10 cellular contexts compared by ENCODE assay signal in the genomic region with DNA sequence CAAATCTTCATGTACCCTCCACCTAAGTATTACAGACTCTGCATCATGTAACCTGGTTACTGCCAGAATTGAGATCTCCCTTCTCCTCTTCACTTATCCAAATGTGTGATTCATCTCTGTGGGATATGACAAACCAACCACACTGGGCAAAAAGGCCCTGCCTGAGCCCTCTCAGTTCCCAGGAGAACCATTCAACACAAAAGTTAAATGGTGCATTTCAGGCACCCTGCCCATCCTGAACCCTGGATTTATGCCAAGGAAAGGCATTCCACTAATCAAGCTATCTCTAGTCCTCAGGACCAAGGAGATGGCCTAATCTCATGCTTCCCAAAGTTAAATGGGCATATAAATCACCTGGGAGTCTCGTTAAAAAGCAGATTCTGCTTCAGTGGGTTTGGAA.
DNase-seq lines count a peak whose midpoint lies in the region; ATAC-seq and TF ChIP-seq lines count a peak whose summit lies in the region.
"Had no signal": no experiment of that assay in that cellular context is flagged by ENCODE, and none has a peak within 500 bp of the region (broad histone marks: within the 10 kb centered on the region; RNA-seq: fewer than 3 reads in every experiment).

No MANE protein-coding gene starts in this region.

- intact Hi-C loops in CD4-positive, alpha-beta T cell (cut with DNase I, micrococcal nuclease) = no loop called here

- H3K36me3 ChIP-seq in RWPE2 (ENCODE audit: low read depth) = no peaks in the 10 kb centered on the region
- H3K36me3 ChIP-seq in gastroesophageal sphincter = no peaks in the 10 kb centered on the region

- peaks cover 10% of the 10 kb centered on the region for H3K36me3 Mint-ChIP-seq in CD4-positive, alpha-beta T cell (ENCODE audit: low read depth)

- CTCF ChIA-PET in CD4-positive, alpha-beta T cell (lab: Charles Lee) = no interaction called here

- ATAC-seq in RWPE2 (ENCODE audit: low read depth) (peak; percentile 78), gastroesophageal sphincter (peak; percentile 39), HG02970 (IDR thresholded peaks at IDR 0.05; ENCODE audit: low FRiP score, unreplicated experiment) (no peak), GM19324 (IDR thresholded peaks at IDR 0.05; ENCODE audit: low FRiP score, unreplicated experiment) (no peak), HG03442 (IDR thresholded peaks at IDR 0.05; ENCODE audit: unreplicated experiment) (no peak)
- ATAC-seq in CD4-positive, alpha-beta T cell (ENCODE audit: poor library complexity) = no peak

- TF ChIP-seq CTCF in AG10803 (conservative IDR thresholded peaks at IDR 0.05; ENCODE audit: low read length) = no peak
- no peak for TF ChIP-seq CTCF in RWPE2 (IDR thresholded peaks at IDR 0.05; ENCODE audit: poor library complexity, severe bottlenecking)
- TF ChIP-seq CTCF in gastroesophageal sphincter (IDR thresholded peaks at IDR 0.05) = no peak
- TF ChIP-seq CTCF in CD4-positive, alpha-beta T cell (IDR thresholded peaks at IDR 0.05) = no peak

- TF ChIP-seq EP300 in gastroesophageal sphincter (IDR thresholded peaks at IDR 0.05) = no peak

- no peak for TF ChIP-seq POLR2A in gastroesophageal sphincter (IDR thresholded peaks at IDR 0.05)

- no peaks in the 10 kb centered on the region for H3K27me3 Mint-ChIP-seq in CD4-positive, alpha-beta T cell

- H3K4me1 ChIP-seq in RWPE2 (ENCODE audit: insufficient read depth, poor library complexity, severe bottlenecking) = peaks cover 78% of the 10 kb centered on the region
- peaks cover 0 to 54% (median 0%) of the 10 kb centered on the region in 3 donors for H3K4me1 ChIP-seq in gastroesophageal sphincter

- no peaks in the 10 kb centered on the region for H3K9me3 ChIP-seq in RWPE2 (ENCODE audit: severe bottlenecking)
- no peaks in the 10 kb centered on the region for H3K9me3 ChIP-seq in gastroesophageal sphincter
- H3K9me3 ChIP-seq in CD4-positive, alpha-beta T cell (ENCODE audit: control insufficient read depth, low read length) = no peaks in the 10 kb centered on the region

- POLR2A ChIA-PET in CD4-positive, alpha-beta T cell (lab: Charles Lee) = no interaction called here

- H3K27ac ChIP-seq in RWPE2 (ENCODE audit: poor library complexity, severe bottlenecking) = peak overlapping the region; percentile 92
- no peak overlapping the region for H3K27ac ChIP-seq in gastroesophageal sphincter
- H3K27ac ChIP-seq in CD4-positive, alpha-beta T cell (ENCODE audit: low read depth, low read length) = no peak overlapping the region

- DNase-seq in AG10803 (ENCODE audit: low read depth) (peak; percentile 94), GOT3 (lab: John Stamatoyannopoulos, UW) (peak; percentile 80), RWPE2 (ENCODE audit: low spot score) (peak; percentile 79)
- no peak for DNase-seq in CD4-positive, alpha-beta T cell
- DNase-seq: activated CD4-positive, alpha-beta T cell treated with anti-CD3 and anti-CD28 coated beads, Interleukin-2, amount 50 U/mL, for 4 hours; NCI-H524 had no signal

- H3K27ac Mint-ChIP-seq in CD4-positive, alpha-beta T cell = no peak overlapping the region

- no peak overlapping the region for H3K4me3 Mint-ChIP-seq in CD4-positive, alpha-beta T cell

- H3K4me3 ChIP-seq in AG10803 (ENCODE audit: low read length) = no peak overlapping the region
- H3K4me3 ChIP-seq in RWPE2 (ENCODE audit: severe bottlenecking) = no peak overlapping the region
- H3K4me3 ChIP-seq in gastroesophageal sphincter = no peak overlapping the region

- H3K27me3 ChIP-seq in RWPE2 (ENCODE audit: insufficient read depth, poor library complexity, severe bottlenecking) = no peaks in the 10 kb centered on the region
- H3K27me3 ChIP-seq in gastroesophageal sphincter = no peaks in the 10 kb centered on the region
- no peaks in the 10 kb centered on the region for H3K27me3 ChIP-seq in CD4-positive, alpha-beta T cell (ENCODE audit: control insufficient read depth, insufficient read depth, low read length)

- no CpG with 5 or more reads among the region's 1 CpG for WGBS in gastroesophageal sphincter (ENCODE audit: low coverage in 1 of 2), 2 donors

- H3K9me3 Mint-ChIP-seq in CD4-positive, alpha-beta T cell = no peaks in the 10 kb centered on the region

- H3K4me1 Mint-ChIP-seq in CD4-positive, alpha-beta T cell (ENCODE audit: low read depth) = peaks cover 96% of the 10 kb centered on the region

Comparison
In these comparisons a context has a peak if more than half of its experiments do, and no peak if none do; other contexts are left out.
1. DNase-seq: peak in AG10803 (single experiment), GOT3 (single experiment) and RWPE2 (single experiment); none in CD4-positive, alpha-beta T cell (0 of 10).
2. ATAC-seq: peak in RWPE2 (single experiment) and gastroesophageal sphincter (single experiment); none in HG02970 (single experiment), GM19324 (single experiment), CD4-positive, alpha-beta T cell (single experiment) and HG03442 (single experiment).